ENCODE assay signal across 20 cellular contexts in genomic region chrY:10666785-10667184, GRCh38.
DNase-seq lines count a peak whose midpoint lies in the region; ATAC-seq, FAIRE-seq and TF ChIP-seq lines count a peak whose summit lies in the region.
"Had no signal": no experiment of that assay in that cellular context is flagged by ENCODE, and none has a peak within 500 bp of the region (broad histone marks: within the 10 kb centered on the region; RNA-seq: fewer than 3 reads in every experiment).

No MANE protein-coding gene starts in this region.

- H3K4me3 Mint-ChIP-seq in activated CD4-positive, alpha-beta T cell treated with anti-CD3 and anti-CD28 coated beads for 36 hours = no peak overlapping the region
- H3K4me3 Mint-ChIP-seq: B cell; CD4-positive, CD25-positive, alpha-beta regulatory T cell had no signal

- no peak for FAIRE-seq in endothelial cell of umbilical vein (lab: Jason Lieb, UNC)
- FAIRE-seq: K562 had no signal

- H3K9ac ChIP-seq in SK-N-SH = no peak overlapping the region
- no peak overlapping the region for H3K9ac ChIP-seq in endothelial cell of umbilical vein (replicated peaks; ENCODE audit: extremely low read depth, insufficient read depth, low read length)

- H3K9me2 ChIP-seq in SK-N-SH = no peaks in the 10 kb centered on the region

- H3K36me3 ChIP-seq in SK-N-SH (replicated peaks in 1 of 2; ENCODE audit: control insufficient read depth in 1 of 2, insufficient read depth in 2 of 2, low read length in 1 of 2) (no peaks in the 10 kb centered on the region), endothelial cell of umbilical vein (ENCODE audit: control insufficient read depth in 2 of 2, extremely low read depth in 1 of 2, insufficient read depth in 2 of 2, low read length in 2 of 2) (no peaks in the 10 kb centered on the region), thoracic aorta (no peaks in the 10 kb centered on the region)
- H3K36me3 ChIP-seq: HAP-1 had no signal

- no peak for TF ChIP-seq CTCF in SK-N-SH (IDR thresholded peaks at IDR 0.05)
- TF ChIP-seq CTCF in endothelial cell of umbilical vein (IDR thresholded peaks at IDR 0.05; ENCODE audit: extremely low read depth in 1 of 2, insufficient read depth in 1 of 2, low read depth in 1 of 2, low read length in 2 of 2) = no peak
- TF ChIP-seq CTCF in thoracic aorta (IDR thresholded peaks at IDR 0.05) = no peak

- no TSS peak for BruUV-seq in endothelial cell of umbilical vein (replicated peaks; lab: Mats Ljungman, UMichigan)

- peaks cover 33% of the 10 kb centered on the region for H3K36me3 Mint-ChIP-seq in activated CD4-positive, alpha-beta T cell treated with anti-CD3 and anti-CD28 coated beads for 36 hours (ENCODE audit: low read depth)
- H3K36me3 Mint-ChIP-seq: CD4-positive, CD25-positive, alpha-beta regulatory T cell had no signal

- H2AFZ ChIP-seq in SK-N-SH (ENCODE audit: low read depth) = no peak overlapping the region
- no peak overlapping the region for H2AFZ ChIP-seq in endothelial cell of umbilical vein (ENCODE audit: low read depth, low read length)

- ATAC-seq in SK-N-SH treated with all-trans-retinoic acid at 6 μM for 48 hours (peak; percentile 45; the same call in 1 of the 3 replicates), thoracic aorta (ENCODE audit: insufficient number of reproducible peaks, low FRiP score, low read depth) (peak; percentile 84), GM21526 (IDR thresholded peaks at IDR 0.05; ENCODE audit: low FRiP score, unreplicated experiment) (no peak)
- no peak for ATAC-seq in activated CD4-positive, alpha-beta T cell treated with anti-CD3 and anti-CD28 coated beads for 36 hours
- ATAC-seq: K562 had no signal

- H3K4me2 ChIP-seq in SK-N-SH = no peak overlapping the region
- no peak overlapping the region for H3K4me2 ChIP-seq in endothelial cell of umbilical vein (ENCODE audit: insufficient read depth, low read length)

- H3K9me3 ChIP-seq in SK-N-SH (no peaks in the 10 kb centered on the region), endothelial cell of umbilical vein (replicated peaks; ENCODE audit: control insufficient read depth, insufficient read depth, low read length) (peaks cover 20% of the 10 kb centered on the region), thoracic aorta (peaks cover 3% of the 10 kb centered on the region)
- H3K9me3 ChIP-seq: HAP-1 had no signal

- dilution Hi-C loops in endothelial cell of umbilical vein (cut with MboI; ENCODE audit: extremely low pct_ligation_motif_present, low sequenced_read_pairs) = no loop called here

- no peaks in the 10 kb centered on the region for H3K27me3 Mint-ChIP-seq in activated CD4-positive, alpha-beta T cell treated with anti-CD3 and anti-CD28 coated beads for 36 hours
- H3K27me3 Mint-ChIP-seq: B cell; CD4-positive, CD25-positive, alpha-beta regulatory T cell had no signal

- TF ChIP-seq RAD21 in SK-N-SH (IDR thresholded peaks at IDR 0.05; ENCODE audit: low read length) = no peak

- H3K4me1 Mint-ChIP-seq in activated CD4-positive, alpha-beta T cell treated with anti-CD3 and anti-CD28 coated beads for 36 hours = no peaks in the 10 kb centered on the region
- H3K4me1 Mint-ChIP-seq: B cell; CD4-positive, CD25-positive, alpha-beta regulatory T cell had no signal

- H3K79me2 ChIP-seq in SK-N-SH (ENCODE audit: insufficient read depth) (no peaks in the 10 kb centered on the region), endothelial cell of umbilical vein (ENCODE audit: control insufficient read depth, insufficient read depth, low read length) (no peaks in the 10 kb centered on the region)

- H3K27me3 ChIP-seq in SK-N-SH (ENCODE audit: insufficient read depth) = no peaks in the 10 kb centered on the region
- H3K27me3 ChIP-seq in endothelial cell of umbilical vein (ENCODE audit: control insufficient read depth in 2 of 2, insufficient read depth in 2 of 2, low read length in 2 of 2) = no peaks in the 10 kb centered on the region
- H3K27me3 ChIP-seq in thoracic aorta (replicated peaks; ENCODE audit: insufficient read depth) = no peaks in the 10 kb centered on the region

- no peak overlapping the region for H3K27ac Mint-ChIP-seq in activated CD4-positive, alpha-beta T cell treated with anti-CD3 and anti-CD28 coated beads for 36 hours
- H3K27ac Mint-ChIP-seq: B cell had no signal

- POLR2A ChIA-PET in SK-N-SH (lab: Yijun Ruan, JAX) = no interaction called here
- POLR2A ChIA-PET in endothelial cell of umbilical vein (lab: Charles Lee) = no interaction called here
- POLR2A ChIA-PET in activated CD4-positive, alpha-beta T cell treated with anti-CD3 and anti-CD28 coated beads for 36 hours (lab: Charles Lee) = no interaction called here

- no peaks in the 10 kb centered on the region for H3K9me1 ChIP-seq in endothelial cell of umbilical vein (replicated peaks; ENCODE audit: control insufficient read depth, extremely low read depth, insufficient read depth, low read length)

- TF ChIP-seq POLR2A in endothelial cell of umbilical vein (IDR thresholded peaks at IDR 0.05; ENCODE audit: low read depth, low read length) = no peak

- intact Hi-C loops in endothelial cell of umbilical vein (cut with micrococcal nuclease) = no loop called here
- intact Hi-C loops in activated CD4-positive, alpha-beta T cell treated with anti-CD3 and anti-CD28 coated beads for 36 hours (cut with DNase I, micrococcal nuclease) = no loop called here

- TF ChIP-seq EP300 in SK-N-SH (IDR thresholded peaks at IDR 0.05; ENCODE audit: borderline replicate concordance in 1 of 2, low read depth in 1 of 2, low read length in 1 of 2) = no peak

- H3K4me3 ChIP-seq in SK-N-SH (ENCODE audit: low read depth in 2 of 2, low read length in 1 of 2) (no peak overlapping the region), endothelial cell of umbilical vein (replicated peaks in 1 of 3; ENCODE audit: insufficient read depth in 1 of 3, low read depth in 1 of 3, low read length in 3 of 3) (no peak overlapping the region), thoracic aorta (no peak overlapping the region)
- H3K4me3 ChIP-seq: HAP-1, K562 had no signal

- CTCF ChIA-PET in SK-N-SH (lab: Yijun Ruan, JAX) (no interaction called here), endothelial cell of umbilical vein (lab: Charles Lee) (no interaction called here)
- CTCF ChIA-PET in activated CD4-positive, alpha-beta T cell treated with anti-CD3 and anti-CD28 coated beads for 36 hours (lab: Charles Lee) = no interaction called here

- no peaks in the 10 kb centered on the region for H3F3A ChIP-seq in SK-N-SH (replicated peaks; ENCODE audit: insufficient read depth)

- no peak overlapping the region for H3K27ac ChIP-seq in SK-N-SH (ENCODE audit: low read depth in 2 of 2, low read length in 1 of 2)
- no peak overlapping the region for H3K27ac ChIP-seq in endothelial cell of umbilical vein (ENCODE audit: insufficient read depth, low read depth, low read length)
- H3K27ac ChIP-seq in thoracic aorta = no peak overlapping the region
- H3K27ac ChIP-seq: 22Rv1 had no signal

- DNase-seq in SK-N-SH (no peak), endothelial cell of umbilical vein (ENCODE audit: low read depth, low spot score) (peak; percentile 37), iris pigment epithelial cell (ENCODE audit: low read depth) (peak; percentile 2), thoracic aorta (ENCODE audit: low spot score) (no peak), EL (no peak)
- DNase-seq in activated CD4-positive, alpha-beta T cell treated with anti-CD3 and anti-CD28 coated beads for 36 hours = no peak
- DNase-seq: Calu3; CD4-positive, CD25-positive, alpha-beta regulatory T cell; NCI-H1436 treated with DMSO at 0.1 percent for 48 hours; NCI-H2029 treated with DMSO at 0.1 percent for 48 hours; NCI-H2171 treated with DMSO at 0.1 percent for 48 hours; NCI-H446 treated with DMSO at 0.1 percent for 48 hours; NCI-H748 treated with DMSO at 0.1 percent for 48 hours; OCI-M1 had no signal

- H4K20me1 ChIP-seq in SK-N-SH (ENCODE audit: insufficient read depth) (no peaks in the 10 kb centered on the region), endothelial cell of umbilical vein (replicated peaks; ENCODE audit: control insufficient read depth, extremely low read depth, insufficient read depth, low read length) (no peaks in the 10 kb centered on the region)

- H3K9me3 Mint-ChIP-seq in activated CD4-positive, alpha-beta T cell treated with anti-CD3 and anti-CD28 coated beads for 36 hours (ENCODE audit: low read depth) = peaks cover 48% of the 10 kb centered on the region

- 5% methylated on average over 6 of the region's 9 CpGs for WGBS in SK-N-SH (ENCODE audit: low lambda C conversion rate)

- H3K4me1 ChIP-seq in SK-N-SH (ENCODE audit: control insufficient read depth in 1 of 2, insufficient read depth in 2 of 2, low read depth in 1 of 2, low read length in 1 of 2) = no peaks in the 10 kb centered on the region
- no peaks in the 10 kb centered on the region for H3K4me1 ChIP-seq in endothelial cell of umbilical vein (ENCODE audit: control insufficient read depth, extremely low read depth, insufficient read depth, low read length)
- H3K4me1 ChIP-seq in thoracic aorta (ENCODE audit: control insufficient read depth in 1 of 2, low read depth in 2 of 2) = no peaks in the 10 kb centered on the region
- H3K4me1 ChIP-seq: HAP-1 had no signal

TF ChIP-seq in SK-N-SH treated with all-trans-retinoic acid at 6 μM for 48 hours, 23 proteins besides CTCF, POLR2A, EP300 and RAD21 (continues in another document):
- TF ChIP-seq ZNF8 (CRISPR knock-in tag; IDR thresholded peaks at IDR 0.05) = no peak
- no peak for TF ChIP-seq ZFP3 (CRISPR knock-in tag; IDR thresholded peaks at IDR 0.05)
- no peak for TF ChIP-seq TOX (CRISPR knock-in tag; IDR thresholded peaks at IDR 0.05; ENCODE audit: borderline replicate concordance)

TF ChIP-seq in SK-N-SH, 30 proteins besides CTCF, POLR2A, EP300 and RAD21 (continues in another document):
- TF ChIP-seq TAF1 (IDR thresholded peaks at IDR 0.05; ENCODE audit: borderline replicate concordance, low read depth, low read length) (no peak), RCOR1 (IDR thresholded peaks at IDR 0.05; ENCODE audit: low read length) (no peak), SMC3 (IDR thresholded peaks at IDR 0.05; ENCODE audit: low read depth, low read length) (no peak), TEAD4 (IDR thresholded peaks at IDR 0.05; ENCODE audit: borderline replicate concordance, insufficient read depth) (no peak), RFX5 (IDR thresholded peaks at IDR 0.05; ENCODE audit: low read length) (no peak)

TF ChIP-seq in endothelial cell of umbilical vein, 7 proteins besides CTCF, POLR2A, EP300 and RAD21:
- TF ChIP-seq MAX (IDR thresholded peaks at IDR 0.05; ENCODE audit: insufficient read depth, insufficient read length) (no peak), GATA2 (IDR thresholded peaks at IDR 0.05; ENCODE audit: insufficient read depth, insufficient read length, low read depth, low read length) (no peak), POLR2AphosphoS5 (IDR thresholded peaks at IDR 0.05; ENCODE audit: insufficient read depth, low read depth, low read length) (no peak), FOS (IDR thresholded peaks at IDR 0.05; ENCODE audit: borderline replicate concordance, insufficient read depth, low read length) (no peak), JUN (IDR thresholded peaks at IDR 0.05; ENCODE audit: borderline replicate concordance, insufficient read depth, insufficient read length, low read depth) (no peak), EZH2 (IDR thresholded peaks at IDR 0.05; ENCODE audit: borderline replicate concordance, low read depth, low read length, severe bottlenecking) (no peak)
TF ChIP-seq in endothelial cell of umbilical vein: peak in this region for 0.

Comparison
In these comparisons a context has a peak if more than half of its experiments do, and no peak if none do; other contexts are left out.
1. ATAC-seq: peak in SK-N-SH treated with all-trans-retinoic acid at 6 μM for 48 hours (single experiment) and thoracic aorta (single experiment); none in GM21526 (single experiment) and activated CD4-positive, alpha-beta T cell treated with anti-CD3 and anti-CD28 coated beads for 36 hours (single experiment).
2. DNase-seq: peak in endothelial cell of umbilical vein (single experiment) and iris pigment epithelial cell (single experiment); none in SK-N-SH (single experiment), thoracic aorta (single experiment), EL (single experiment) and activated CD4-positive, alpha-beta T cell treated with anti-CD3 and anti-CD28 coated beads for 36 hours (single experiment).